22 cellular contexts compared by ENCODE assay signal in the genomic region with DNA sequence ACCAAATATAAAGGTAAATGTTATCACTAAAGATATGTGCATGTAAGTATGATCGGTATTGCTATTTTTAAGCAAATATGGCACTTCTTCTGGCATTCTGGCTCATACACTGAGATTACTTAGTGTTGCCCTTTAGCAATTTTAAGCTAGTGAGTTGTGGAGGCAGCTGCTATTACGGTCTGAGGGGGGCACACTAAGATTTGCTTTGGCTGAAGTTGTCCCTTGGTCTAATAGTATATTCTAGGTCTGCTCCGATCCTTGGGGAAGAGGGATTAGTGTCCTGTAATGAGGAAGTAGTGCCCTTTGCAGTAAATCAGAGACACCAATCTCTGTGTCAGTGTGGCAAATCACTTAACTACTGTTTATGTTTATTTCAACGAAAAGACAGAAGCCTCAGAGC.
DNase-seq lines count a peak whose midpoint lies in the region; ATAC-seq, FAIRE-seq and TF ChIP-seq lines count a peak whose summit lies in the region.
"Had no signal": no experiment of that assay in that cellular context is flagged by ENCODE, and none has a peak within 500 bp of the region (broad histone marks: within the 10 kb centered on the region; RNA-seq: fewer than 3 reads in every experiment).

No MANE protein-coding gene starts in this region.

- H3K36me3 Mint-ChIP-seq in neural crest cell (ENCODE audit: low read depth) = no peaks in the 10 kb centered on the region
- no peaks in the 10 kb centered on the region for H3K36me3 Mint-ChIP-seq in CD4-positive, alpha-beta T cell (ENCODE audit: low read depth)
- H3K36me3 Mint-ChIP-seq: activated naive CD4-positive, alpha-beta T cell treated with anti-CD3 and anti-CD28 coated beads, Interleukin-2, amount 50 U/mL, for 72 hours; naive thymus-derived CD8-positive, alpha-beta T cell had no signal

- no peak overlapping the region for H2BK20ac ChIP-seq in H1 (ENCODE audit: low read length)

- no peak for ATAC-seq in CD4-positive, alpha-beta T cell (ENCODE audit: poor library complexity)
- ATAC-seq: activated naive CD4-positive, alpha-beta T cell treated with anti-CD3 and anti-CD28 coated beads, Interleukin-2, amount 50 U/mL, for 72 hours; activated T-cell treated with anti-CD3 and anti-CD28 coated beads, Interleukin-2, amount 50 U/mL, for 4 hours; effector memory CD8-positive, alpha-beta T cell; naive thymus-derived CD8-positive, alpha-beta T cell had no signal

- peak; percentile 41 to 51 for TF ChIP-seq RAD21 in H1 (IDR thresholded peaks at IDR 0.05 in 1 of 2, conservative IDR thresholded peaks at IDR 0.05 in 1 of 2; ENCODE audit: low read depth in 2 of 2, low read length in 2 of 2)

- H3K9me3 Mint-ChIP-seq in neural crest cell = peaks cover 7% of the 10 kb centered on the region
- no peaks in the 10 kb centered on the region for H3K9me3 Mint-ChIP-seq in CD4-positive, alpha-beta T cell
- H3K9me3 Mint-ChIP-seq: activated naive CD4-positive, alpha-beta T cell treated with anti-CD3 and anti-CD28 coated beads, Interleukin-2, amount 50 U/mL, for 72 hours; activated T-cell treated with anti-CD3 and anti-CD28 coated beads, Interleukin-2, amount 50 U/mL, for 4 hours had no signal

- intact Hi-C loops in CD4-positive, alpha-beta T cell (cut with DNase I, micrococcal nuclease) = no loop called here

- no peak overlapping the region for H2AFZ ChIP-seq in H1 (ENCODE audit: low read length)
- H2AFZ ChIP-seq: GM23248 had no signal

- no peak overlapping the region for H4K8ac ChIP-seq in H1 (ENCODE audit: extremely low read depth, insufficient read depth, low read length)

- POLR2A ChIA-PET in H1 (lab: Charles Lee; ENCODE audit: partially characterized antibody) = no interaction called here
- POLR2A ChIA-PET in CD4-positive, alpha-beta T cell (lab: Charles Lee) = no interaction called here

- TF ChIP-seq CTCF in H1 (IDR thresholded peaks at IDR 0.05; ENCODE audit: control extremely low read depth in 1 of 3, insufficient read depth in 1 of 3, low read depth in 1 of 3, low read length in 3 of 3) = peak in 1 of 3 experiments; percentile 4; a peak in 1 of 4 replicates
- no peak for TF ChIP-seq CTCF in neural crest cell (conservative IDR thresholded peaks at IDR 0.05)
- no peak for TF ChIP-seq CTCF in CD4-positive, alpha-beta T cell (IDR thresholded peaks at IDR 0.05)

- H3K23ac ChIP-seq in H1 (ENCODE audit: insufficient read length) = no peak overlapping the region

- H3K27me3 ChIP-seq in H1 (replicated peaks in 1 of 4; ENCODE audit: control insufficient read depth in 3 of 4, extremely low read depth in 1 of 4, insufficient read depth in 3 of 4, low read length in 3 of 4) = no peaks in the 10 kb centered on the region
- H3K27me3 ChIP-seq in CD4-positive, alpha-beta T cell (ENCODE audit: control insufficient read depth, insufficient read depth, low read length) = peaks cover 8% of the 10 kb centered on the region
- H3K27me3 ChIP-seq: uterus had no signal

- no peak overlapping the region for H3K4ac ChIP-seq in H1 (replicated peaks; ENCODE audit: insufficient read length, low read depth, low read length)

- H2BK15ac ChIP-seq in H1 (ENCODE audit: low read length) = no peak overlapping the region

- H4K91ac ChIP-seq in H1 (replicated peaks; ENCODE audit: insufficient read length, low read length) = no peak overlapping the region

- H3K18ac ChIP-seq in H1 (ENCODE audit: extremely low read depth, low read length) = no peak overlapping the region

- no peak overlapping the region for H2BK120ac ChIP-seq in H1 (replicated peaks; ENCODE audit: low read depth, low read length)

- no peak overlapping the region for H3K56ac ChIP-seq in H1 (replicated peaks; ENCODE audit: insufficient read length, low read depth, low read length)

- peaks cover 30% of the 10 kb centered on the region for H3K4me1 Mint-ChIP-seq in neural crest cell
- H3K4me1 Mint-ChIP-seq in CD4-positive, alpha-beta T cell (ENCODE audit: low read depth) = peaks cover 5% of the 10 kb centered on the region
- H3K4me1 Mint-ChIP-seq: CD4-positive, CD25-positive, alpha-beta regulatory T cell had no signal

- no peak overlapping the region for H2BK12ac ChIP-seq in H1 (ENCODE audit: low read depth, low read length)

- H3K9ac ChIP-seq in H1 (replicated peaks in 1 of 4; ENCODE audit: extremely low read depth in 1 of 4, low read depth in 3 of 4, low read length in 3 of 4) = no peak overlapping the region
- H3K9ac ChIP-seq: GM23248 had no signal

- H2AK5ac ChIP-seq in H1 (ENCODE audit: low read depth, low read length) = no peak overlapping the region

- WGBS in H1 (ENCODE audit: extremely low coverage in 1 of 2, insufficient coverage in 1 of 2, insufficient read length in 1 of 2, insufficient replicate concordance in 2 of 2, low coverage in 1 of 2, low lambda C conversion rate in 2 of 2, missing lambda C conversion rate in 1 of 2), 2 experiments = 78% methylated on average over 4 of the region's 4 CpGs; no CpG with 5 or more reads in 1 of the 2 experiments

- CTCF ChIA-PET in H1 (lab: Charles Lee; ENCODE audit: partially characterized antibody) = interaction anchor here (0.6 to 1.1 kb wide), 3 partner anchors 10 to 230 kb away, joined by 3 read pairs; no protein-coding TSS in a partner anchor
- CTCF ChIA-PET in CD4-positive, alpha-beta T cell (lab: Charles Lee) = no interaction called here

- DNase-seq in NCI-H748 (lab: John Stamatoyannopoulos, UW; ENCODE audit: unreplicated experiment) = peak; percentile 5
- DNase-seq in NCI-H748 treated with DMSO at 0.1 percent for 48 hours (lab: John Stamatoyannopoulos, UW) = no peak
- DNase-seq in NCI-H69 (lab: John Stamatoyannopoulos, UW) = peak; percentile 5
- DNase-seq in H1 (ENCODE audit: low read depth in 1 of 2, low spot score in 2 of 2) = no peak
- no peak for DNase-seq in neural crest cell (ENCODE audit: low read depth, low spot score)
- DNase-seq in epidermal melanocyte (ENCODE audit: insufficient read length, low spot score) = no peak
- DNase-seq in CD4-positive, alpha-beta T cell = no peak
- no peak for DNase-seq in DMS 273 (lab: John Stamatoyannopoulos, UW; ENCODE audit: unreplicated experiment)
- DNase-seq: activated CD4-positive, alpha-beta T cell treated with anti-CD3 and anti-CD28 coated beads, Interleukin-2, amount 50 U/mL, for 4 hours; activated T-cell treated with anti-CD3 and anti-CD28 coated beads, Interleukin-2, amount 50 U/mL, for 4 hours; CD4-positive, CD25-positive, alpha-beta regulatory T cell; effector memory CD8-positive, alpha-beta T cell; foreskin fibroblast; GDM1; GM23248; naive thymus-derived CD8-positive, alpha-beta T cell; NCI-H1694; NCI-H446 treated with DMSO at 0.1 percent for 48 hours; uterus had no signal

- no peak for FAIRE-seq in H1 (lab: Jason Lieb, UNC)
- FAIRE-seq: A204.1 had no signal

- TF ChIP-seq POLR2A in H1 (IDR thresholded peaks at IDR 0.05; ENCODE audit: control extremely low read depth in 1 of 2, low read depth in 2 of 2, low read length in 2 of 2) = no peak

- no peak overlapping the region for H3K4me3 ChIP-seq in H1 (ENCODE audit: extremely low read depth in 1 of 4, insufficient read depth in 2 of 4, low read depth in 3 of 4, low read length in 4 of 4)
- H3K4me3 ChIP-seq: GM23248, lung, uterus had no signal

- H3K36me3 ChIP-seq in H1 (ENCODE audit: control insufficient read depth in 2 of 4, insufficient read depth in 4 of 4, low read length in 3 of 4) = no peaks in the 10 kb centered on the region
- H3K36me3 ChIP-seq: uterus had no signal

- TF ChIP-seq EP300 in H1 (IDR thresholded peaks at IDR 0.05; ENCODE audit: borderline replicate concordance in 1 of 2, low read depth in 2 of 2, low read length in 2 of 2) = no peak

- H3K4me3 Mint-ChIP-seq in neural crest cell = peak overlapping the region; percentile 61
- no peak overlapping the region for H3K4me3 Mint-ChIP-seq in CD4-positive, alpha-beta T cell
- H3K4me3 Mint-ChIP-seq: activated T-cell treated with anti-CD3 and anti-CD28 coated beads, Interleukin-2, amount 50 U/mL, for 4 hours; CD4-positive, CD25-positive, alpha-beta regulatory T cell; effector memory CD8-positive, alpha-beta T cell; naive thymus-derived CD8-positive, alpha-beta T cell had no signal

- H3K14ac ChIP-seq in H1 (ENCODE audit: insufficient read length) = no peak overlapping the region

- H2BK5ac ChIP-seq in H1 (ENCODE audit: low read depth, low read length) = no peak overlapping the region

- no peaks in the 10 kb centered on the region for H3K9me3 ChIP-seq in H1 (ENCODE audit: insufficient read depth in 2 of 2, low read depth in 1 of 2, low read length in 1 of 2)
- no peaks in the 10 kb centered on the region for H3K9me3 ChIP-seq in CD4-positive, alpha-beta T cell (ENCODE audit: control insufficient read depth, low read length)
- H3K9me3 ChIP-seq: uterus had no signal

- H4K20me1 ChIP-seq in H1 (replicated peaks in 1 of 2; ENCODE audit: control insufficient read depth in 1 of 2, insufficient read depth in 2 of 2, low read length in 2 of 2) = no peaks in the 10 kb centered on the region

- H3K23me2 ChIP-seq in H1 (ENCODE audit: low read depth, low read length) = no peaks in the 10 kb centered on the region

- no peaks in the 10 kb centered on the region for H3K79me1 ChIP-seq in H1 (ENCODE audit: low read depth, low read length)

- no peak overlapping the region for H3K27ac Mint-ChIP-seq in neural crest cell (ENCODE audit: unreplicated experiment)
- H3K27ac Mint-ChIP-seq in CD4-positive, alpha-beta T cell = no peak overlapping the region
- H3K27ac Mint-ChIP-seq: activated naive CD4-positive, alpha-beta T cell treated with anti-CD3 and anti-CD28 coated beads, Interleukin-2, amount 50 U/mL, for 72 hours; CD4-positive, CD25-positive, alpha-beta regulatory T cell; effector memory CD8-positive, alpha-beta T cell; naive thymus-derived CD8-positive, alpha-beta T cell had no signal

- no peaks in the 10 kb centered on the region for H3K79me2 ChIP-seq in H1 (ENCODE audit: control insufficient read depth in 1 of 2, insufficient read depth in 2 of 2, low read length in 2 of 2)

- H4K5ac ChIP-seq in H1 (ENCODE audit: insufficient read length, low read depth, low read length) = no peak overlapping the region

- H3K4me2 ChIP-seq in H1 (ENCODE audit: insufficient read depth in 1 of 2, low read depth in 2 of 2, low read length in 2 of 2) = no peak overlapping the region

- H3K27ac ChIP-seq in H1 (ENCODE audit: low read depth, low read length) = no peak overlapping the region
- no peak overlapping the region for H3K27ac ChIP-seq in CD4-positive, alpha-beta T cell (ENCODE audit: low read depth, low read length)
- H3K27ac ChIP-seq: GM23248, uterus had no signal

- H3K27me3 Mint-ChIP-seq in neural crest cell (ENCODE audit: low read depth) = peaks cover 3% of the 10 kb centered on the region
- H3K27me3 Mint-ChIP-seq in CD4-positive, alpha-beta T cell = peaks cover 33% of the 10 kb centered on the region

- H3K4me1 ChIP-seq in H1 (replicated peaks in 1 of 4; ENCODE audit: control insufficient read depth in 3 of 4, insufficient read depth in 4 of 4, low read length in 3 of 4) = peaks cover 0 to 6% (median 2%) of the 10 kb centered on the region in 4 experiments; a peak in 4 of 7 replicates
- H3K4me1 ChIP-seq: uterus had no signal

TF ChIP-seq in H1, 55 proteins besides CTCF, POLR2A, EP300 and RAD21 (continues in another document):
- TF ChIP-seq HDAC6 (IDR thresholded peaks at IDR 0.05; ENCODE audit: low read depth, low read length) (no peak), SIN3A (conservative IDR thresholded peaks at IDR 0.05 in 1 of 2, IDR thresholded peaks at IDR 0.05 in 1 of 2; ENCODE audit: low read depth in 1 of 2, low read length in 2 of 2) (no peak), SP1 (IDR thresholded peaks at IDR 0.05; ENCODE audit: low read depth, low read length) (no peak), TEAD4 (IDR thresholded peaks at IDR 0.05; ENCODE audit: low read depth, low read length) (no peak)

Comparison
In these comparisons a context has a peak if more than half of its experiments do, and no peak if none do; other contexts are left out.
1. DNase-seq: peak in NCI-H748 (single experiment) and NCI-H69 (single experiment); none in NCI-H748 treated with DMSO at 0.1 percent for 48 hours (single experiment), H1 (0 of 2), neural crest cell (single experiment), epidermal melanocyte (single experiment), CD4-positive, alpha-beta T cell (0 of 10) and DMS 273 (single experiment).